16 cellular contexts compared by ENCODE assay signal in genomic region chr18:77110400-77110799, GRCh38. TPM values are rescaled to one million over a fixed set of nuclear protein-coding genes. Genes with fewer than 3 reads are reported as not detected.
A peak's percentile ranks its signal among the peaks of the same experiment; 100 is the strongest.
DNase-seq lines count a peak whose midpoint lies in the region; ATAC-seq and TF ChIP-seq lines count a peak whose summit lies in the region.
"Had no signal": no experiment of that assay in that cellular context is flagged by ENCODE, and none has a peak within 500 bp of the region (broad histone marks: within the 10 kb centered on the region; RNA-seq: fewer than 3 reads in every experiment).

No MANE protein-coding gene starts in this region.

- peak overlapping the region; percentile 98 for H3K27ac ChIP-seq in neutrophil
- H3K27ac ChIP-seq: tibial artery had no signal

- H3K27me3 Mint-ChIP-seq in activated CD8-positive, alpha-beta T cell treated with anti-CD3 and anti-CD28 coated beads, Interleukin-2, amount 10 ng/mL, durations not matched to agents 7 days and 5 days (ENCODE audit: low read depth), result no peaks in the 10 kb centered on the region
- H3K27me3 Mint-ChIP-seq in activated CD8-positive, alpha-beta T cell treated with anti-CD3 and anti-CD28 coated beads for 36 hours, result no peaks in the 10 kb centered on the region
- no peaks in the 10 kb centered on the region for H3K27me3 Mint-ChIP-seq in central memory CD8-positive, alpha-beta T cell

- H3K27me3 ChIP-seq in H7 (ENCODE audit: control insufficient read depth, insufficient read depth, low read length), result no peaks in the 10 kb centered on the region
- no peaks in the 10 kb centered on the region for H3K27me3 ChIP-seq in neutrophil
- H3K27me3 ChIP-seq: ascending aorta, tibial artery had no signal

- DNase-seq in activated CD8-positive, alpha-beta T cell treated with anti-CD3 and anti-CD28 coated beads, Interleukin-2, amount 10 ng/mL, durations not matched to agents 7 days and 5 days, result no peak
- DNase-seq in activated CD8-positive, alpha-beta T cell treated with anti-CD3 and anti-CD28 coated beads for 36 hours, result no peak
- DNase-seq in H7, result peak; percentile 61
- DNase-seq in central memory CD8-positive, alpha-beta T cell (ENCODE audit: low spot score in 2 of 2), result no peak
- no peak for DNase-seq in stimulated activated CD4-positive, alpha-beta T cell treated with anti-CD3 and anti-CD28 coated beads, Interleukin-2, amount 100 ng/mL, for 24 hours
- no peak for DNase-seq in stimulated activated effector memory CD8-positive, alpha-beta T cell treated with anti-CD3 and anti-CD28 coated beads, Interleukin-12 subunit alpha, Interleukin-12 subunit beta, amount 100 ng/mL, for 72 hours (ENCODE audit: low spot score in 2 of 2)
- DNase-seq: ACHN, MM.1S, NCI-H2029 treated with DMSO at 0.1 percent for 48 hours, nephron progenitor cell, retina, RPMI8226 had no signal

- peaks cover 96% of the 10 kb centered on the region for H3K4me1 Mint-ChIP-seq in activated CD8-positive, alpha-beta T cell treated with anti-CD3 and anti-CD28 coated beads, Interleukin-2, amount 10 ng/mL, durations not matched to agents 7 days and 5 days (ENCODE audit: low read depth)
- H3K4me1 Mint-ChIP-seq in activated CD8-positive, alpha-beta T cell treated with anti-CD3 and anti-CD28 coated beads for 36 hours (ENCODE audit: low read depth), result peaks cover 95% of the 10 kb centered on the region
- peaks cover 97% of the 10 kb centered on the region for H3K4me1 Mint-ChIP-seq in central memory CD8-positive, alpha-beta T cell
- H3K4me1 Mint-ChIP-seq in stimulated activated effector memory CD8-positive, alpha-beta T cell treated with anti-CD3 and anti-CD28 coated beads, Interleukin-12 subunit alpha, Interleukin-12 subunit beta, amount 100 ng/mL, for 72 hours, result peaks cover 93% of the 10 kb centered on the region

- peaks cover 77% of the 10 kb centered on the region for H3K36me3 Mint-ChIP-seq in activated CD8-positive, alpha-beta T cell treated with anti-CD3 and anti-CD28 coated beads, Interleukin-2, amount 10 ng/mL, durations not matched to agents 7 days and 5 days (ENCODE audit: low read depth)
- H3K36me3 Mint-ChIP-seq in activated CD8-positive, alpha-beta T cell treated with anti-CD3 and anti-CD28 coated beads for 36 hours (ENCODE audit: low read depth), result peaks cover 81% of the 10 kb centered on the region
- H3K36me3 Mint-ChIP-seq in central memory CD8-positive, alpha-beta T cell (ENCODE audit: insufficient read depth), result peaks cover 44% of the 10 kb centered on the region
- H3K36me3 Mint-ChIP-seq in stimulated activated effector memory CD8-positive, alpha-beta T cell treated with anti-CD3 and anti-CD28 coated beads, Interleukin-12 subunit alpha, Interleukin-12 subunit beta, amount 100 ng/mL, for 72 hours, result peaks cover 74% of the 10 kb centered on the region

- no peak for TF ChIP-seq CTCF in activated CD8-positive, alpha-beta T cell treated with anti-CD3 and anti-CD28 coated beads for 36 hours (IDR thresholded peaks at IDR 0.05)
- TF ChIP-seq CTCF in neutrophil (IDR thresholded peaks at IDR 0.05), result no peak

- peaks cover 100% of the 10 kb centered on the region in 2 experiments for H3K4me1 ChIP-seq in neutrophil (ENCODE audit: control insufficient read depth in 1 of 2, insufficient read depth in 1 of 2, low read depth in 1 of 2, low read length in 1 of 2)

- intact Hi-C loops in activated CD8-positive, alpha-beta T cell treated with anti-CD3 and anti-CD28 coated beads for 36 hours (cut with micrococcal nuclease), result no loop called here

- peak overlapping the region; percentile 3 for H3K27ac Mint-ChIP-seq in activated CD8-positive, alpha-beta T cell treated with anti-CD3 and anti-CD28 coated beads, Interleukin-2, amount 10 ng/mL, durations not matched to agents 7 days and 5 days
- H3K27ac Mint-ChIP-seq in activated CD8-positive, alpha-beta T cell treated with anti-CD3 and anti-CD28 coated beads for 36 hours, result no peak overlapping the region
- H3K27ac Mint-ChIP-seq in central memory CD8-positive, alpha-beta T cell (ENCODE audit: low read depth), result peak overlapping the region; percentile 71
- H3K27ac Mint-ChIP-seq in stimulated activated effector memory CD8-positive, alpha-beta T cell treated with anti-CD3 and anti-CD28 coated beads, Interleukin-12 subunit alpha, Interleukin-12 subunit beta, amount 100 ng/mL, for 72 hours, result no peak overlapping the region

- H3K4me3 ChIP-seq in H7 (ENCODE audit: insufficient read depth, low read depth, low read length), result no peak overlapping the region
- H3K4me3 ChIP-seq in neutrophil (ENCODE audit: low read depth in 1 of 2, low read length in 1 of 2), result no peak overlapping the region
- H3K4me3 ChIP-seq: ascending aorta, tibial artery had no signal

- ATAC-seq in activated CD8-positive, alpha-beta T cell treated with anti-CD3 and anti-CD28 coated beads, Interleukin-2, amount 10 ng/mL, durations not matched to agents 7 days and 5 days, result no peak
- ATAC-seq in activated CD8-positive, alpha-beta T cell treated with anti-CD3 and anti-CD28 coated beads for 36 hours, result no peak
- ATAC-seq in central memory CD8-positive, alpha-beta T cell (replicated peaks; ENCODE audit: extremely low read depth, poor library complexity, severe bottlenecking), result no peak
- ATAC-seq in stimulated activated effector memory CD8-positive, alpha-beta T cell treated with anti-CD3 and anti-CD28 coated beads, Interleukin-12 subunit alpha, Interleukin-12 subunit beta, amount 100 ng/mL, for 72 hours, result no peak
- ATAC-seq in HG02981 (IDR thresholded peaks at IDR 0.05; ENCODE audit: unreplicated experiment), result no peak

- POLR2A ChIA-PET in activated CD8-positive, alpha-beta T cell treated with anti-CD3 and anti-CD28 coated beads, Interleukin-2, amount 10 ng/mL, durations not matched to agents 7 days and 5 days (lab: Charles Lee), result interaction anchor here (1.7 to 3.6 kb wide), 2 partner anchors 12 to 21 kb away, joined by 6 to 16 read pairs; no protein-coding TSS in a partner anchor
- POLR2A ChIA-PET in activated CD8-positive, alpha-beta T cell treated with anti-CD3 and anti-CD28 coated beads for 36 hours (lab: Charles Lee), result interaction anchor here (20.2 kb wide), 1 partner anchor 17 kb away, joined by 337 read pairs; the partner anchor contains the start of gene MBP

- peaks cover 13% of the 10 kb centered on the region for H3K9me3 Mint-ChIP-seq in activated CD8-positive, alpha-beta T cell treated with anti-CD3 and anti-CD28 coated beads, Interleukin-2, amount 10 ng/mL, durations not matched to agents 7 days and 5 days (ENCODE audit: insufficient read depth)
- H3K9me3 Mint-ChIP-seq in activated CD8-positive, alpha-beta T cell treated with anti-CD3 and anti-CD28 coated beads for 36 hours, result peaks cover 16% of the 10 kb centered on the region
- H3K9me3 Mint-ChIP-seq in central memory CD8-positive, alpha-beta T cell, result no peaks in the 10 kb centered on the region
- H3K9me3 Mint-ChIP-seq in stimulated activated effector memory CD8-positive, alpha-beta T cell treated with anti-CD3 and anti-CD28 coated beads, Interleukin-12 subunit alpha, Interleukin-12 subunit beta, amount 100 ng/mL, for 72 hours, result peaks cover 3% of the 10 kb centered on the region
- H3K9me3 Mint-ChIP-seq: nephron progenitor cell had no signal

- no peaks in the 10 kb centered on the region for H3K9me3 ChIP-seq in neutrophil
- H3K9me3 ChIP-seq: ascending aorta, tibial artery had no signal

- H3K36me3 ChIP-seq in H7 (replicated peaks; ENCODE audit: control insufficient read depth, insufficient read depth, low read length), result no peaks in the 10 kb centered on the region
- peaks cover 49% of the 10 kb centered on the region for H3K36me3 ChIP-seq in neutrophil

- no peak overlapping the region for H3K4me3 Mint-ChIP-seq in activated CD8-positive, alpha-beta T cell treated with anti-CD3 and anti-CD28 coated beads, Interleukin-2, amount 10 ng/mL, durations not matched to agents 7 days and 5 days
- H3K4me3 Mint-ChIP-seq in activated CD8-positive, alpha-beta T cell treated with anti-CD3 and anti-CD28 coated beads for 36 hours, result no peak overlapping the region
- no peak overlapping the region for H3K4me3 Mint-ChIP-seq in central memory CD8-positive, alpha-beta T cell
- no peak overlapping the region for H3K4me3 Mint-ChIP-seq in stimulated activated effector memory CD8-positive, alpha-beta T cell treated with anti-CD3 and anti-CD28 coated beads, Interleukin-12 subunit alpha, Interleukin-12 subunit beta, amount 100 ng/mL, for 72 hours
- H3K4me3 Mint-ChIP-seq: nephron progenitor cell had no signal

- CTCF ChIA-PET in activated CD8-positive, alpha-beta T cell treated with anti-CD3 and anti-CD28 coated beads, Interleukin-2, amount 10 ng/mL, durations not matched to agents 7 days and 5 days (lab: Charles Lee), result no interaction called here
- CTCF ChIA-PET in activated CD8-positive, alpha-beta T cell treated with anti-CD3 and anti-CD28 coated beads for 36 hours (lab: Charles Lee), result no interaction called here

RNA-seq across cellular contexts. Expression of gene MBP, which starts 22.2 kb away (rescaled TPM):
- 10 to 100 TPM; 86.5 to 87.0 TPM for total RNA-seq in activated CD8-positive, alpha-beta T cell treated with anti-CD3 and anti-CD28 coated beads, Interleukin-2, amount 10 ng/mL, durations not matched to agents 7 days and 5 days
- total RNA-seq in activated CD8-positive, alpha-beta T cell treated with anti-CD3 and anti-CD28 coated beads for 36 hours, result 10 to 100 TPM; 39.9 to 41.5 TPM
- total RNA-seq in H7 (2014; rRNA removed; shearing (Covaris generic)), result 4.5 and 8.6 TPM in 2 replicates

Comparison
In these comparisons a context has a peak if more than half of its experiments do, and no peak if none do; other contexts are left out.
1. H3K27ac Mint-ChIP-seq: peak in activated CD8-positive, alpha-beta T cell treated with anti-CD3 and anti-CD28 coated beads, Interleukin-2, amount 10 ng/mL, durations not matched to agents 7 days and 5 days (single experiment) and central memory CD8-positive, alpha-beta T cell (single experiment); none in activated CD8-positive, alpha-beta T cell treated with anti-CD3 and anti-CD28 coated beads for 36 hours (single experiment) and stimulated activated effector memory CD8-positive, alpha-beta T cell treated with anti-CD3 and anti-CD28 coated beads, Interleukin-12 subunit alpha, Interleukin-12 subunit beta, amount 100 ng/mL, for 72 hours (single experiment).